ENCODE assay signal across 8 cellular contexts in the genomic region with DNA sequence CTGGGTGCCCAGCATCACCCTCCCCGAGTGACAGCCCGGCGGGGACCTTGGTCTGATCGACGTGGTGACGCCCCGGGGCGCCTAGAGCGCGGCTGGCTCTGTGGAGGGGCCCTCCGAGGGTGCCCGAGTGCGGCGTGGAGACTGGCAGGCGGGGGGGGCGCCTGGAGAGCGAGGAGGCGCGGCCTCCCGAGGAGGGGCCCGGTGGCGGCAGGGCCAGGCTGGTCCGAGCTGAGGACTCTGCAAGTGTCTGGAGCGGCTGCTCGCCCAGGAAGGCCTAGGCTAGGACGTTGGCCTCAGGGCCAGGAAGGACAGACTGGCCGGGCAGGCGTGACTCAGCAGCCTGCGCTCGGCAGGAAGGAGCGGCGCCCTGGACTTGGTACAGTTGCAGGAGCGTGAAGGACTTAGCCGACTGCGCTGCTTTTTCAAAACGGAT. TPM values are rescaled to one million over a fixed set of nuclear protein-coding genes. Genes with fewer than 3 reads are reported as not detected.
A peak's percentile ranks its signal among the peaks of the same experiment; 100 is the strongest.
DNase-seq lines count a peak whose midpoint lies in the region; ATAC-seq and TF ChIP-seq lines count a peak whose summit lies in the region.

No MANE protein-coding gene starts in this region.

- peaks cover 32% of the 10 kb centered on the region for H3K36me3 Mint-ChIP-seq in Calu3 (ENCODE audit: insufficient read depth, unreplicated experiment)
- H3K36me3 Mint-ChIP-seq in activated CD4-positive, alpha-beta T cell treated with anti-CD3 and anti-CD28 coated beads, Interleukin-2, amount 10 ng/mL, durations not matched to agents 7 days and 5 days (ENCODE audit: low read depth), result peaks cover 6% of the 10 kb centered on the region

- in situ Hi-C loops in KBM-7 (cut with MboI; ENCODE audit: low pct_unique_long_range_greater_than_20kb, low sequenced_read_pairs), result loop anchor here (10.0 kb wide), 1 partner anchor 499 kb away; no protein-coding TSS in a partner anchor

- no peak for TF ChIP-seq CTCF in Calu3 (IDR thresholded peaks at IDR 0.05; ENCODE audit: unreplicated experiment)
- peak in 3 of 56 donors; percentile 0 to 26 (median 6) for TF ChIP-seq CTCF in dorsolateral prefrontal cortex (IDR thresholded peaks at IDR 0.05 in 54 of 56, conservative IDR thresholded peaks at IDR 0.05 in 2 of 56; ENCODE audit: low read depth in 1 of 56, partially characterized antibody in 56 of 56)
- no peak for TF ChIP-seq CTCF in smooth muscle cell (IDR thresholded peaks at IDR 0.05; ENCODE audit: borderline replicate concordance, insufficient read depth, poor library complexity, severe bottlenecking)

- peak overlapping the region; percentile 83 for H3K27ac Mint-ChIP-seq in Calu3 (ENCODE audit: unreplicated experiment)
- peak overlapping the region; percentile 25 for H3K27ac Mint-ChIP-seq in activated CD4-positive, alpha-beta T cell treated with anti-CD3 and anti-CD28 coated beads, Interleukin-2, amount 10 ng/mL, durations not matched to agents 7 days and 5 days

- H2AFZ ChIP-seq in smooth muscle cell (ENCODE audit: low read depth), result peak overlapping the region; percentile 14

- H3K27me3 ChIP-seq in dorsolateral prefrontal cortex, result no peaks in the 10 kb centered on the region
- no peaks in the 10 kb centered on the region for H3K27me3 ChIP-seq in layer of hippocampus (ENCODE audit: control insufficient read depth, insufficient read depth, low read length)
- no peaks in the 10 kb centered on the region for H3K27me3 ChIP-seq in smooth muscle cell (ENCODE audit: low read depth)

- ATAC-seq in GM21423 (IDR thresholded peaks at IDR 0.05; ENCODE audit: unreplicated experiment), result no peak

- peaks cover 7% of the 10 kb centered on the region for H3F3A ChIP-seq in smooth muscle cell (ENCODE audit: low read depth)

- H4K20me1 ChIP-seq in smooth muscle cell (ENCODE audit: low read depth), result peaks cover 6% of the 10 kb centered on the region

- peak overlapping the region; percentile 82 for H3K4me3 Mint-ChIP-seq in Calu3 (ENCODE audit: low read depth, unreplicated experiment)
- peak overlapping the region; percentile 76 for H3K4me3 Mint-ChIP-seq in activated CD4-positive, alpha-beta T cell treated with anti-CD3 and anti-CD28 coated beads, Interleukin-2, amount 10 ng/mL, durations not matched to agents 7 days and 5 days

- H3K36me3 ChIP-seq in smooth muscle cell (ENCODE audit: low read depth), result no peaks in the 10 kb centered on the region

- peak overlapping the region; percentile 10 to 96 (median 90) for H3K27ac ChIP-seq in dorsolateral prefrontal cortex
- H3K27ac ChIP-seq in layer of hippocampus (ENCODE audit: low read depth, low read length), result peak overlapping the region; percentile 80
- H3K27ac ChIP-seq in smooth muscle cell (ENCODE audit: low read depth), result peak overlapping the region; percentile 85

- H3K4me1 Mint-ChIP-seq in Calu3 (ENCODE audit: low read depth, unreplicated experiment), result peaks cover 13% of the 10 kb centered on the region
- peaks cover 33% of the 10 kb centered on the region for H3K4me1 Mint-ChIP-seq in activated CD4-positive, alpha-beta T cell treated with anti-CD3 and anti-CD28 coated beads, Interleukin-2, amount 10 ng/mL, durations not matched to agents 7 days and 5 days

- no peaks in the 10 kb centered on the region for H3K79me2 ChIP-seq in smooth muscle cell (ENCODE audit: low read depth)

- peak overlapping the region; percentile 96 for H3K4me2 ChIP-seq in smooth muscle cell

- under 1% methylated on average over 28 of the region's 36 CpGs for WGBS in smooth muscle cell (ENCODE audit: low lambda C conversion rate)

- H3K4me3 ChIP-seq in dorsolateral prefrontal cortex, result peak overlapping the region; percentile 35 to 89 (median 78)
- peak overlapping the region; percentile 62 for H3K4me3 ChIP-seq in smooth muscle cell

- intact Hi-C loops in Calu3 (cut with micrococcal nuclease; ENCODE audit: unreplicated experiment), result loop anchor here (10.0 kb wide), 3 partner anchors 129 to 1149 kb away; no protein-coding TSS in a partner anchor
- intact Hi-C loops in dorsolateral prefrontal cortex (cut with DNase I), result loop anchor here (2.0 to 10.0 kb wide), 6 partner anchors 55 to 1039 kb away; partner anchors contain the start of gene DIRAS2 (in 1 of the 2)

- H3K27me3 Mint-ChIP-seq in Calu3 (ENCODE audit: unreplicated experiment), result peaks cover 15% of the 10 kb centered on the region
- H3K27me3 Mint-ChIP-seq in activated CD4-positive, alpha-beta T cell treated with anti-CD3 and anti-CD28 coated beads, Interleukin-2, amount 10 ng/mL, durations not matched to agents 7 days and 5 days, result peaks cover 43% of the 10 kb centered on the region

- H3K4me1 ChIP-seq in smooth muscle cell (ENCODE audit: low read depth), result peaks cover 28% of the 10 kb centered on the region

- H3K9ac ChIP-seq in smooth muscle cell (ENCODE audit: low read depth), result peak overlapping the region; percentile 56

- H3K9me3 Mint-ChIP-seq in Calu3 (ENCODE audit: low read depth, unreplicated experiment), result no peaks in the 10 kb centered on the region
- no peaks in the 10 kb centered on the region for H3K9me3 Mint-ChIP-seq in activated CD4-positive, alpha-beta T cell treated with anti-CD3 and anti-CD28 coated beads, Interleukin-2, amount 10 ng/mL, durations not matched to agents 7 days and 5 days

- POLR2A ChIA-PET in activated CD4-positive, alpha-beta T cell treated with anti-CD3 and anti-CD28 coated beads, Interleukin-2, amount 10 ng/mL, durations not matched to agents 7 days and 5 days (lab: Charles Lee), result interaction anchor here (0.6 to 1.2 kb wide), 2 partner anchors 51 to 354 kb away, joined by 3 read pairs; no protein-coding TSS in a partner anchor

- DNase-seq in Calu3, result peak; percentile 74
- DNase-seq in KBM-7, result peak; percentile 38
- peak; percentile 32 for DNase-seq in activated CD4-positive, alpha-beta T cell treated with anti-CD3 and anti-CD28 coated beads, Interleukin-2, amount 10 ng/mL, durations not matched to agents 7 days and 5 days
- DNase-seq in dorsolateral prefrontal cortex, result peak; percentile 43 to 74 (median 59)
- peak; percentile 52 for DNase-seq in smooth muscle cell (lab: John Stamatoyannopoulos, UW; ENCODE audit: unreplicated experiment)
- DNase-seq in NCI-H524 treated with DMSO at 0.1 percent for 48 hours (lab: John Stamatoyannopoulos, UW), result no peak

- no peaks in the 10 kb centered on the region for H3K9me3 ChIP-seq in smooth muscle cell (replicated peaks; ENCODE audit: low read depth)

- TSS peak; percentile 26 for BruUV-seq in Calu3 (replicated peaks; lab: Mats Ljungman, UMichigan)

- CTCF ChIA-PET in Calu3 (lab: Charles Lee), result interaction anchor here (0.7 kb wide), 1 partner anchor 787 kb away, joined by 3 read pairs; no protein-coding TSS in a partner anchor
- CTCF ChIA-PET in activated CD4-positive, alpha-beta T cell treated with anti-CD3 and anti-CD28 coated beads, Interleukin-2, amount 10 ng/mL, durations not matched to agents 7 days and 5 days (lab: Charles Lee), result interaction anchor here (0.6 to 6.8 kb wide), 4 partner anchors 13 to 495 kb away, joined by 3 to 82 read pairs (median 18); no protein-coding TSS in a partner anchor

RNA-seq across cellular contexts. Expression of gene GADD45G, which starts 1.3 kb away (rescaled TPM):
- total RNA-seq in Calu3 (2022) (0.95 and 1.7 TPM in 2 replicates), dorsolateral prefrontal cortex (10 to 100 TPM in 73 of 120 experiments, 1 to 10 TPM in 47; 2.4 to 44.3 (median 11.7) TPM), smooth muscle cell (1.5 and 6.9 TPM in 2 replicates)
- total RNA-seq in activated CD4-positive, alpha-beta T cell treated with anti-CD3 and anti-CD28 coated beads, Interleukin-2, amount 10 ng/mL, durations not matched to agents 7 days and 5 days, result 1 to 10 TPM; 5.2 to 6.2 TPM
- 10.7 and 11.3 TPM in 2 replicates for polyA plus RNA-seq in smooth muscle cell
